8 cellular contexts compared by ENCODE assay signal in the genomic region with DNA sequence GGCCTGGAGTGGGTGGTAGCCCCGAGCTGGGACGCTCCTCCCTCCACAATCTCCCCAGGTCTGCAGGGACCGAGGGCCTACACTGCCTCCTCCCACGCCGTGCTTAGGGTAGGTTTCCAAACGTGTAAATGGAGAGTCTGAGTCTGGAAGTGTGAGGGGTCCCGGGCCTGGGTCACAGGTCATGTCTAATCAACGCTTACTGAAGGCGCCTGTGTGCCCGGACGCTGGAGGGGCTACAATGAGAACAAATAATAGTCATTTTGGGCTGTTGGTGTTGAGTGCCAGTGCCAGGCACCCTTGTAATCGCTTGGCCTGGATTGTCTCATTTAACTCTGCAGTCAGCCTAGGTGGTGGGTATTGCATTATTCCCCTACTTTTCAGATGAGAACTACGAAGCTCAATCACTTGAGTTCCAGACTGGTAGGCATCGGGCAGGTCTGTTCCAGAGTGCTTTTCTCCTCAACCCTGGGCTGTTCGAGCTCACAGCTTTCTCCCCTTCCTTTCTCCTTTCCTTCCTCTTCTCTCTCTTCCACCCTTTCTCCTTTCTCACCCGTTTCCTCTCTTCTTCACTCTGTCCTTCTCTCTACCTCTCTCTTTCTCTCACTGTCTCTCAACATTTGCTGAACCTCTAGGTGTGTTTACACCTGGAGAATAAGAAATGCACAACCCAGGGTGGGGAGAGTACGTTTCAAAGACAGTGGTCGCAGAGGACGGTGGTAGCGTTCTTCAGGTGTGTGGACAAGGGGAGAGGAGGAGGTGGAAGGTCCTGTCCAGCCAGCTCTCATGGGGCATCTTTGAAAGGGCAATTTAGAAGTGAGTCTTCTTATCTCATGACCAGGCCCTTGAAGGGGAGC. TPM values are rescaled to one million over a fixed set of nuclear protein-coding genes. Genes with fewer than 3 reads are reported as not detected.
DNase-seq lines count a peak whose midpoint lies in the region; ATAC-seq and TF ChIP-seq lines count a peak whose summit lies in the region.

No MANE protein-coding gene starts in this region.

- H3K4me1 ChIP-seq in ACC112 (ENCODE audit: control insufficient read depth, insufficient read depth, low read length, unreplicated experiment) (peaks cover 43% of the 10 kb centered on the region), KMS-11 (ENCODE audit: low read depth, poor library complexity, severe bottlenecking) (peaks cover 16% of the 10 kb centered on the region), muscle layer of duodenum (ENCODE audit: control insufficient read depth in 1 of 2, insufficient read depth in 2 of 2, low read length in 2 of 2) (peaks cover 11 to 44% of the 10 kb centered on the region in 2 donors)

- peak overlapping the region; percentile 98 for H3K4me3 ChIP-seq in ACC112 (ENCODE audit: low read depth, low read length)
- no peak overlapping the region for H3K4me3 ChIP-seq in KMS-11 (IDR thresholded peaks at IDR 0.05; ENCODE audit: insufficient read depth, low read depth, low read length)
- peak overlapping the region; percentile 71 to 89 for H3K4me3 ChIP-seq in muscle layer of duodenum (ENCODE audit: low read depth in 1 of 2, low read length in 2 of 2)

- ATAC-seq in GM18907 (IDR thresholded peaks at IDR 0.05; ENCODE audit: unreplicated experiment) (peak; percentile 9), GM18861 (IDR thresholded peaks at IDR 0.05; ENCODE audit: unreplicated experiment) (no peak)
- ATAC-seq in activated CD4-positive, CD25-positive, alpha-beta regulatory T cell treated with anti-CD3 and anti-CD28 coated beads, Interleukin-2, amount 50 U/mL, for 24 hours: no peak

- DNase-seq in cerebellum (ENCODE audit: low spot score) (peak; percentile 36), COR-L47 (lab: John Stamatoyannopoulos, UW) (no peak)

- H4K20me1 ChIP-seq in KMS-11 (ENCODE audit: insufficient read depth): no peaks in the 10 kb centered on the region

- peak overlapping the region; percentile 80 for H3K4me2 ChIP-seq in KMS-11

- H2AFZ ChIP-seq in ACC112 (ENCODE audit: low read length, unreplicated experiment) (no peak overlapping the region), KMS-11 (ENCODE audit: low read depth) (peak overlapping the region; percentile 82)

- H3K27me3 ChIP-seq in ACC112 (ENCODE audit: insufficient read depth, low read length) (no peaks in the 10 kb centered on the region), KMS-11 (ENCODE audit: insufficient read depth, low read depth) (no peaks in the 10 kb centered on the region), muscle layer of duodenum (ENCODE audit: low read depth, low read length) (no peaks in the 10 kb centered on the region)

- no peak for TF ChIP-seq CTCF in KMS-11 (conservative IDR thresholded peaks at IDR 0.05; ENCODE audit: low read depth, low read length)

- H3K9ac ChIP-seq in KMS-11: peak overlapping the region; percentile 42; the same call in 1 of the 2 replicates

- H3K9me3 ChIP-seq in muscle layer of duodenum (ENCODE audit: control insufficient read depth in 1 of 2, low read length in 2 of 2): no peaks in the 10 kb centered on the region

- H3K27ac ChIP-seq in ACC112 (ENCODE audit: low read depth, low read length): peak overlapping the region; percentile 76
- no peak overlapping the region for H3K27ac ChIP-seq in KMS-11
- H3K27ac ChIP-seq in muscle layer of duodenum (ENCODE audit: low read length): peak overlapping the region; percentile 39

- H3K36me3 ChIP-seq in ACC112 (ENCODE audit: insufficient read depth, low read length) (peaks cover 14% of the 10 kb centered on the region), KMS-11 (ENCODE audit: insufficient read depth) (no peaks in the 10 kb centered on the region), muscle layer of duodenum (ENCODE audit: control insufficient read depth in 1 of 2, insufficient read depth in 2 of 2, low read length in 2 of 2) (peaks cover 7 to 13% of the 10 kb centered on the region in 2 donors)

- H3K79me2 ChIP-seq in ACC112 (ENCODE audit: control insufficient read depth, insufficient read depth, low read length, unreplicated experiment): peaks cover 67% of the 10 kb centered on the region
- H3K79me2 ChIP-seq in KMS-11 (ENCODE audit: insufficient read depth, low read depth): no peaks in the 10 kb centered on the region

RNA-seq across cellular contexts. Expression of gene SLC66A1, which starts 0.9 kb away (rescaled TPM):
- 16.2 TPM for total RNA-seq in cerebellum

RNA-seq across cellular contexts. Expression of gene AKR7A2, which starts 1.1 kb away (rescaled TPM):
- total RNA-seq in cerebellum: 30.4 TPM

RNA-seq across cellular contexts. Expression of gene AKR7A3, which starts 24.4 kb away (rescaled TPM):
- 2.1 TPM for total RNA-seq in cerebellum
